ENCODE assay signal across 8 cellular contexts in genomic region chr15:90174140-90174891, GRCh38. TPM values are rescaled to one million over a fixed set of nuclear protein-coding genes. Genes with fewer than 3 reads are reported as not detected.
DNase-seq lines count a peak whose midpoint lies in the region; ATAC-seq and TF ChIP-seq lines count a peak whose summit lies in the region.

No MANE protein-coding gene starts in this region.

- no peaks in the 10 kb centered on the region for H3K9me3 ChIP-seq in esophagus (ENCODE audit: control insufficient read depth in 2 of 2, insufficient read depth in 1 of 2, low read depth in 1 of 2, low read length in 1 of 2)
- H3K9me3 ChIP-seq in mucosa of descending colon, result no peaks in the 10 kb centered on the region
- no peaks in the 10 kb centered on the region for H3K9me3 ChIP-seq in tibial artery

- ATAC-seq in mucosa of descending colon (peak; percentile 56), HG03025 (IDR thresholded peaks at IDR 0.05; ENCODE audit: low FRiP score, unreplicated experiment) (no peak)

- H3K4me1 ChIP-seq in esophagus (ENCODE audit: control insufficient read depth in 2 of 2, insufficient read depth in 2 of 2, low read length in 1 of 2), result peaks cover 3 to 4% of the 10 kb centered on the region in 2 donors
- peaks cover 8% of the 10 kb centered on the region for H3K4me1 ChIP-seq in mucosa of descending colon (ENCODE audit: low read depth)
- peaks cover 0 to 28% (median 20%) of the 10 kb centered on the region in 4 donors for H3K4me1 ChIP-seq in tibial artery

- POLR2A ChIA-PET in RWPE1 (lab: Yijun Ruan, JAX; ENCODE audit: low non-redundant PET), result no interaction called here

- CTCF ChIA-PET in RWPE1 (lab: Yijun Ruan, JAX), result interaction anchor here (0.6 to 0.7 kb wide), 3 partner anchors 41 to 889 kb away, joined by 3 to 4 read pairs (median 3); no protein-coding TSS in a partner anchor

- intact Hi-C loops in mucosa of descending colon (cut with DNase I, micrococcal nuclease), result no loop called here
- intact Hi-C loops in tibial artery (cut with DNase I; ENCODE audit: low total_unique reads), result no loop called here

- DNase-seq in RWPE1 (ENCODE audit: low spot score), result no peak
- DNase-seq in mucosa of descending colon, result peak in 2 of 3 donors; percentile 65 to 78
- DNase-seq in tibial artery, result peak; percentile 91 to 98
- no peak for DNase-seq in islet precursor cell
- no peak for DNase-seq in amniotic stem cell (lab: John Stamatoyannopoulos, UW)
- no peak for DNase-seq in NCI-H2107 treated with DMSO at 0.1 percent for 48 hours (lab: John Stamatoyannopoulos, UW; ENCODE audit: unreplicated experiment)

- H3K36me3 ChIP-seq in esophagus (ENCODE audit: control insufficient read depth in 2 of 2, insufficient read depth in 2 of 2, low read length in 1 of 2), result no peaks in the 10 kb centered on the region
- H3K36me3 ChIP-seq in mucosa of descending colon (ENCODE audit: low read depth), result no peaks in the 10 kb centered on the region
- H3K36me3 ChIP-seq in tibial artery, result no peaks in the 10 kb centered on the region

- peak overlapping the region; percentile 66 for H3K27ac ChIP-seq in RWPE1
- peak overlapping the region; percentile 39 to 62 for H3K27ac ChIP-seq in esophagus (ENCODE audit: low read depth in 2 of 2, low read length in 1 of 2)
- H3K27ac ChIP-seq in tibial artery, result peak overlapping the region; percentile 80 to 85

- H3K4me3 ChIP-seq in esophagus (ENCODE audit: low read depth in 1 of 2, low read length in 2 of 2) (no peak overlapping the region), mucosa of descending colon (no peak overlapping the region), tibial artery (peak overlapping the region in 1 of 2 donors; percentile 36)

- WGBS in esophagus, 2 donors, result 67 to 68% methylated on average over 25 of the region's 25 CpGs

- H3K27me3 ChIP-seq in esophagus (ENCODE audit: control insufficient read depth in 1 of 2, insufficient read depth in 2 of 2, low read length in 2 of 2), result no peaks in the 10 kb centered on the region
- no peaks in the 10 kb centered on the region for H3K27me3 ChIP-seq in tibial artery

- TF ChIP-seq CTCF in RWPE1 (conservative IDR thresholded peaks at IDR 0.05; ENCODE audit: low read depth) (no peak), mucosa of descending colon (IDR thresholded peaks at IDR 0.05) (no peak), tibial artery (IDR thresholded peaks at IDR 0.05) (no peak)

RNA-seq across cellular contexts. Expression of gene SEMA4B, which starts 26.8 kb away (rescaled TPM):
- 100 to 1,000 TPM in 1 of 2 donors, 10 to 100 TPM in 1; 90.5 to 121 TPM for polyA plus RNA-seq in esophagus
- 100 to 1,000 TPM; 118 to 146 (median 131) TPM for total RNA-seq in mucosa of descending colon

RNA-seq across cellular contexts. Expression of gene CIB1, which starts 59.4 kb away (rescaled TPM):
- 100 to 1,000 TPM in 1 of 2 donors, 10 to 100 TPM in 1; 88.5 to 121 TPM for polyA plus RNA-seq in esophagus
- total RNA-seq in mucosa of descending colon, result 100 to 1,000 TPM; 126 to 273 (median 209) TPM

RNA-seq across cellular contexts. Expression of gene GDPGP1, which starts 59.7 kb away (rescaled TPM):
- polyA plus RNA-seq in esophagus, result 1 to 10 TPM; 2.1 to 2.2 TPM
- 10 to 100 TPM; 18.2 to 25.5 (median 19.3) TPM for total RNA-seq in mucosa of descending colon

Comparison
In these comparisons a context has a peak if more than half of its experiments do, and no peak if none do; other contexts are left out.
1. DNase-seq: peak in mucosa of descending colon (2 of 3) and tibial artery (2 of 2); none in RWPE1 (single experiment), islet precursor cell (single experiment), amniotic stem cell (single experiment) and NCI-H2107 treated with DMSO at 0.1 percent for 48 hours (single experiment).
2. Peak in every context shown above with its lines, with median percentiles within 50 percentile points of each other: H3K27ac ChIP-seq.